16 cellular contexts compared by ENCODE assay signal in the genomic region with DNA sequence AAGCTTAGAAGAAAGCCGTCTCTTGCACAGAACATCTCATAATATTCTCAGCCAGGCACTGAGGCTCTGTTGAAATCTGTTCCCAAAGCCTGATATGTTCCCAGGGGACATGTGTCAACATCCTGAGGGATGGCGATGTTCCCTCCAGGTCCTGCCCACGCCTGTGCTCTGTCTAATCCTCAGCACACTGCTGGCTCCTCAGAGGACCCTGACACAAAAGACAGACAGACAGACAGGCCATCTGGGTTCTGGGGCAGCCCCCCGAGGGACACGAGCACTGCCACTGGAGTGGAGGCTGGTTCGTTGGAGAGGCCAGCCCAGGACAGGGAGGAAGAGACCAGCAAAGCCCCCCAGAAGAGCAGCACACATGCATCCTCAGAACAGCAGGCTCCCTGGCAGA. TPM values are rescaled to one million over a fixed set of nuclear protein-coding genes. Genes with fewer than 3 reads are reported as not detected.
"Had no signal": no experiment of that assay in that cellular context is flagged by ENCODE, and none has a peak within 500 bp of the region (broad histone marks: within the 10 kb centered on the region; RNA-seq: fewer than 3 reads in every experiment).

No MANE protein-coding gene starts in this region.

- H3K27ac ChIP-seq: gastrocnemius medialis had no signal

- H3K4me3 ChIP-seq: gastrocnemius medialis, lung, mucosa of descending colon, thoracic aorta had no signal

- H3K27me3 ChIP-seq: gastrocnemius medialis had no signal

- DNase-seq: activated CD4-positive, alpha-beta T cell treated with anti-CD3 and anti-CD28 coated beads, Interleukin-2, amount 10 ng/mL, durations not matched to agents 7 days and 5 days; activated CD4-positive, CD25-positive, alpha-beta regulatory T cell; activated CD8-positive, alpha-beta memory T cell treated with anti-CD3 and anti-CD28 coated beads for 24 hours; activated naive CD4-positive, alpha-beta T cell treated with anti-CD3 and anti-CD28 coated beads, Interleukin-2, amount 50 U/mL, for 16 hours; amniotic stem cell; hippocampal formation; naive thymus-derived CD8-positive, alpha-beta T cell; nucleus accumbens; stimulated activated CD4-positive, alpha-beta T cell treated with anti-CD3 and anti-CD28 coated beads, Interleukin-2, amount 100 ng/mL, for 48 hours had no signal

- ATAC-seq: mucosa of descending colon; naive thymus-derived CD8-positive, alpha-beta T cell had no signal

- H3K27ac Mint-ChIP-seq: activated CD4-positive, alpha-beta T cell treated with anti-CD3 and anti-CD28 coated beads, Interleukin-2, amount 10 ng/mL, durations not matched to agents 7 days and 5 days; stimulated activated naive CD8-positive, alpha-beta T cell treated with anti-CD3 and anti-CD28 coated beads, Interleukin-15, Interleukin-2, amounts not matched to agents 100 ng/mL and 50 ng/mL, for 24 hours had no signal

- H3K9me3 Mint-ChIP-seq: activated CD4-positive, alpha-beta T cell treated with anti-CD3 and anti-CD28 coated beads, Interleukin-2, amount 10 ng/mL, durations not matched to agents 7 days and 5 days; naive thymus-derived CD8-positive, alpha-beta T cell; stimulated activated naive CD8-positive, alpha-beta T cell treated with anti-CD3 and anti-CD28 coated beads, Interleukin-15, Interleukin-2, amounts not matched to agents 100 ng/mL and 50 ng/mL, for 24 hours had no signal

- H3K9me3 ChIP-seq: gastrocnemius medialis, mucosa of descending colon, thoracic aorta had no signal

- H3K27me3 Mint-ChIP-seq: activated CD4-positive, alpha-beta T cell treated with anti-CD3 and anti-CD28 coated beads, Interleukin-2, amount 10 ng/mL, durations not matched to agents 7 days and 5 days; naive thymus-derived CD8-positive, alpha-beta T cell; stimulated activated naive CD8-positive, alpha-beta T cell treated with anti-CD3 and anti-CD28 coated beads, Interleukin-15, Interleukin-2, amounts not matched to agents 100 ng/mL and 50 ng/mL, for 24 hours had no signal

- H3K4me3 Mint-ChIP-seq: activated CD4-positive, alpha-beta T cell treated with anti-CD3 and anti-CD28 coated beads, Interleukin-2, amount 10 ng/mL, durations not matched to agents 7 days and 5 days; naive thymus-derived CD8-positive, alpha-beta T cell; stimulated activated naive CD8-positive, alpha-beta T cell treated with anti-CD3 and anti-CD28 coated beads, Interleukin-15, Interleukin-2, amounts not matched to agents 100 ng/mL and 50 ng/mL, for 24 hours had no signal

- H3K36me3 ChIP-seq: gastrocnemius medialis had no signal

RNA-seq across cellular contexts. Expression of a gene that starts 27.8 kb away (rescaled TPM):
- total RNA-seq: activated CD4-positive, alpha-beta T cell treated with anti-CD3 and anti-CD28 coated beads, Interleukin-2, amount 10 ng/mL, durations not matched to agents 7 days and 5 days; fibroblast of lung; naive thymus-derived CD8-positive, alpha-beta T cell; pulmonary artery endothelial cell; thoracic aorta had no signal
- polyA plus RNA-seq: fibroblast of lung had no signal
